Comparison of ENCODE assay signal across 1 cellular context in the genomic region with DNA sequence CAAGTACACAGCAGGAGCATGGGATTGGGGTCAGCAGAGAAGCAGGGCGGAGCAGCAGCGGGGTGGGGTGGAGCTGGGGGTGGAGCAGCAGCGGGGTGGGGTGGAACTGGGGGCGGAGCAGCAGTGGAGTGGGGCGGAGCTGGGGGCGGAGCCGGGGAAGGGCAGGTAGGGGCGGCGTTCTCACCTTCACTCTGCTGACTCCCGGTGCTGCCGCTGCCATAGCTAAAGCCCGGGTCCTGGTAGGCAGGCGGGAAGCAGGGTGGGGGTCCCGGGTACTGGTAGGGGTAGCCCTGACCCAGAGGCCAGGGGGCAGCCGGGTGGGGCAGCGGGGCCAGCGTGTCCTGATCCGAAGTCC.
A peak's percentile ranks its signal among the peaks of the same experiment; 100 is the strongest.
TF ChIP-seq lines count a peak whose summit lies in the region.

No MANE protein-coding gene starts in this region.

TF ChIP-seq in H1, 55 proteins besides CTCF, POLR2A, EP300 and RAD21:
- TF ChIP-seq SIRT6 (IDR thresholded peaks at IDR 0.05; ENCODE audit: low read length) (no peak), BRCA1 (IDR thresholded peaks at IDR 0.05; ENCODE audit: low read depth, low read length) (no peak), TAF1 (IDR thresholded peaks at IDR 0.05; ENCODE audit: low read depth, low read length) (0 out of 2 replicates have a peak, but pooled peaks have one; percentile 8)
TF ChIP-seq in H1: peak in this region for 1.
